Comparison of ENCODE assay signal across 10 cellular contexts in the genomic region with DNA sequence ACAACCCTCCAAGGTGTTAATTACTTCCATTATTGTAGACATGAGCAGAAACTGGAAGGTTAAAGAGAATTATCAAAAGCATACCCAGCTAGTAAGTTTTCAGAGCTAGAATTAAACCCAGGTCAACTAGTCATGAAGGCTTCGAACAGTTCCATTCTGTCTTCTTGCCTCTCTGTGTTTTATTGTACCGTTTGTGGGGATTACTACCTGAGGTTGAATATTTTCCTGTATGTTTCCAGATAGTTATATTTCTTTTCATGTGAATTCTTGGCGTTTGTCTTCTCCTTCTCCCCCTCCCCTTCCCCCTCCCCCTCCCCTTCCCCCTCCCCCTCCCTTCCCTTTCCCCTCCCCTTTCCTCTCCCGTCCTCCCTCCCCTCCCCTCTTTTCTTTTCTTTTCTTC.
"Had no signal": no experiment of that assay in that cellular context is flagged by ENCODE, and none has a peak within 500 bp of the region (broad histone marks: within the 10 kb centered on the region; RNA-seq: fewer than 3 reads in every experiment).

No MANE protein-coding gene starts in this region.

- H3K36me3 ChIP-seq: HAP-1 had no signal

- H3K9me3 ChIP-seq: HAP-1 had no signal

- H3K4me1 ChIP-seq: HAP-1 had no signal

- H3K9ac ChIP-seq: GM23248 had no signal

- H3K27ac ChIP-seq: GM23248 had no signal

- H3K27ac Mint-ChIP-seq: GM23338, H9, HFFc6 had no signal

- FAIRE-seq: H54 had no signal

- H3K4me3 ChIP-seq: GM23248, GM23338, HAP-1 had no signal

- H3K9me3 Mint-ChIP-seq: H9 had no signal

- H3K4me2 ChIP-seq: GM23338 had no signal

- H2AFZ ChIP-seq: GM23248 had no signal

- DNase-seq: GM23248, GOT3, H7, H9, HCEC 1CT, HFFc6 had no signal

- H3K4me3 Mint-ChIP-seq: GM23338, H9, HFFc6 had no signal

- ATAC-seq: GM23338, HCT116 had no signal
